ENCODE assay signal across 1 cellular context in the genomic region with DNA sequence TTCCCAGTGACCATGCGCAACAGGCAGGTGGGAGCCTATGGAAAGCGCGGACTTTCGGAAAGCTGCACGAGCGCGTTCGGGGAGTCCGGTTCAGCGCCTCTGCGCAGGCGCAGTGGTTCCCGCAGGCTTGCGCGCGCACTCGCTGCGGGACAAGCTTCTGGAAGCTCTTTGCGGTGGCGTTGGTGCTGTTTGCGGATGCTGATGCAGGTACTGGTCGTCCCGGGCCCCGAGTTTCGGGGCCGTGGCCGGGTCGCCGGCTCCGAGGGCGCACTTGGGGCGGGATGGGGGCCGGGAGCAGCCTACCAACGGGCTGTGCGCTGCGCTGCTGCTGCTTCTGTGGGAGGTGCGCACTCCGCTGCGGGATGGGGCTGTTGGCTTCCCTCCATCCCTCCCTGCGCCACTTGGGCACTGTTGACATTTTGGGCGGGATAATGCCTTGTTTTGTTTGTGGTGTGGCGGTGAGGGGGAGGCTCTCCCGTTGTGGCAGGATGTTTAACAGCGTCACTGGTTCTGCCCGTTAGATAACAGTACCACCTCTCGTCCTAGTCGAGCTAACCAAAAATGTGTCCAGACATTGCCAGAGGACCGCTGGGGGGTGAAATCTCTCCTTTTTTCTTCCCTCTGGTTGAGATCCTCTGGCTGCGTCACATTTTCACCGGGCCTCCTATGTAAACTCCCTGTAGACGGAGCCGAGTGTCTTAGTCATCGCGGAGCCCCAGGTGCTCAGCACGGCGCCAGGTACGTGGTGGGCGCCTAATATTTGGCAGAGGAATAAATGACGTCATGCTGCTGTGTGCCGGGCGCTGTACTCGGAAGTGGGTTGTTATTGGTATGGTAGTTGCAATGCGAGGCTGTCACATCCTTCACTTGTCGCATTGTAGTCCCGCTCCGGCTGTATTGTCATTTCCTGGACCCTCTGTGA.
TF ChIP-seq lines count a peak whose summit lies in the region.

Gene ZNF483, plus strand, starts transcription at position 124 of the 922 bp plus-strand sequence. CDS start 2,217 bp downstream, outside the sequence.

TF ChIP-seq in HepG2, 621 proteins besides CTCF, POLR2A, EP300 and RAD21 (continued from another document and continues in another):
- TF ChIP-seq, protein P1, sequence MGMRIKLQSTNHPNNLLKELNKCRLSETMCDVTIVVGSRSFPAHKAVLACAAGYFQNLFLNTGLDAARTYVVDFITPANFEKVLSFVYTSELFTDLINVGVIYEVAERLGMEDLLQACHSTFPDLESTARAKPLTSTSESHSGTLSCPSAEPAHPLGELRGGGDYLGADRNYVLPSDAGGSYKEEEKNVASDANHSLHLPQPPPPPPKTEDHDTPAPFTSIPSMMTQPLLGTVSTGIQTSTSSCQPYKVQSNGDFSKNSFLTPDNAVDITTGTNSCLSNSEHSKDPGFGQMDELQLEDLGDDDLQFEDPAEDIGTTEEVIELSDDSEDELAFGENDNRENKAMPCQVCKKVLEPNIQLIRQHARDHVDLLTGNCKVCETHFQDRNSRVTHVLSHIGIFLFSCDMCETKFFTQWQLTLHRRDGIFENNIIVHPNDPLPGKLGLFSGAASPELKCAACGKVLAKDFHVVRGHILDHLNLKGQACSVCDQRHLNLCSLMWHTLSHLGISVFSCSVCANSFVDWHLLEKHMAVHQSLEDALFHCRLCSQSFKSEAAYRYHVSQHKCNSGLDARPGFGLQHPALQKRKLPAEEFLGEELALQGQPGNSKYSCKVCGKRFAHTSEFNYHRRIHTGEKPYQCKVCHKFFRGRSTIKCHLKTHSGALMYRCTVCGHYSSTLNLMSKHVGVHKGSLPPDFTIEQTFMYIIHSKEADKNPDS (CRISPR knock-in tag; IDR thresholded peaks at IDR 0.05), result no peak
- TF ChIP-seq ATF7 (IDR thresholded peaks at IDR 0.05) (peak; percentile 98), ATF7 (CRISPR knock-in tag; IDR thresholded peaks at IDR 0.05) (peak; percentile 71; the same call in 1 of the 2 replicates), ZNF580 (CRISPR knock-in tag; IDR thresholded peaks at IDR 0.05; ENCODE audit: borderline replicate concordance, low read depth) (peak; percentile 48; the same call in 1 of the 2 replicates), ZSCAN12 (CRISPR knock-in tag; IDR thresholded peaks at IDR 0.05) (0 out of 2 replicates have a peak, but pooled peaks have one; percentile 47), ZNF124 (CRISPR knock-in tag; IDR thresholded peaks at IDR 0.05) (0 out of 2 replicates have a peak, but pooled peaks have one; percentile 37), PTBP1 (IDR thresholded peaks at IDR 0.05; ENCODE audit: low read depth, low read length, poor library complexity, severe bottlenecking) (no peak), ZNF350 (CRISPR knock-in tag; IDR thresholded peaks at IDR 0.05; ENCODE audit: borderline replicate concordance, low read depth) (peak; percentile 61; the same call in 1 of the 2 replicates), ZNF333 (CRISPR knock-in tag; IDR thresholded peaks at IDR 0.05; ENCODE audit: borderline replicate concordance) (peak; percentile 68; the same call in 1 of the 2 replicates), SIX1 (CRISPR knock-in tag; IDR thresholded peaks at IDR 0.05; ENCODE audit: borderline replicate concordance) (no peak), TRIM22 (IDR thresholded peaks at IDR 0.05) (no peak), KDM5A (IDR thresholded peaks at IDR 0.05; ENCODE audit: borderline replicate concordance, low read length) (no peak), LCORL (IDR thresholded peaks at IDR 0.05) (no peak), LCORL (CRISPR knock-in tag; IDR thresholded peaks at IDR 0.05) (no peak), MTF1 (CRISPR knock-in tag; IDR thresholded peaks at IDR 0.05) (no peak), ZNF232 (CRISPR knock-in tag; IDR thresholded peaks at IDR 0.05; ENCODE audit: borderline replicate concordance) (no peak), ETV6 (CRISPR knock-in tag; conservative IDR thresholded peaks at IDR 0.05) (no peak), NFYB (CRISPR knock-in tag; IDR thresholded peaks at IDR 0.05) (peak; percentile 29; the same call in 1 of the 2 replicates), ZNF761 (CRISPR knock-in tag; conservative IDR thresholded peaks at IDR 0.05) (0 out of 2 replicates have a peak, but pooled peaks have one; percentile 39), ZNF317 (CRISPR knock-in tag; IDR thresholded peaks at IDR 0.05) (no peak; the same call in 1 of the 2 replicates), SMC3 (IDR thresholded peaks at IDR 0.05; ENCODE audit: low read length) (no peak), MBD4 (IDR thresholded peaks at IDR 0.05; ENCODE audit: borderline replicate concordance, low read length) (no peak), ZBTB7A (CRISPR knock-in tag; IDR thresholded peaks at IDR 0.05) (no peak), ZNF619 (CRISPR knock-in tag; IDR thresholded peaks at IDR 0.05) (peak; percentile 88; the same call in 1 of the 2 replicates), HNRNPL (IDR thresholded peaks at IDR 0.05; ENCODE audit: low read depth, low read length) (no peak), ZNF557 (CRISPR knock-in tag; IDR thresholded peaks at IDR 0.05) (no peak), NFIC (IDR thresholded peaks at IDR 0.05; ENCODE audit: low read length) (no peak), ZNF776 (CRISPR knock-in tag; IDR thresholded peaks at IDR 0.05) (peak; percentile 55; the same call in 1 of the 2 replicates), SOX6 (IDR thresholded peaks at IDR 0.05) (no peak), SOX6 (CRISPR knock-in tag; IDR thresholded peaks at IDR 0.05) (peak; percentile 48), KLF11 (CRISPR knock-in tag; IDR thresholded peaks at IDR 0.05) (no peak), TOE1 (CRISPR knock-in tag; IDR thresholded peaks at IDR 0.05) (no peak), ZMAT3 (CRISPR knock-in tag; conservative IDR thresholded peaks at IDR 0.05) (0 out of 2 replicates have a peak, but pooled peaks have one; percentile 59), TAF1 (CRISPR knock-in tag; IDR thresholded peaks at IDR 0.05) (peak; percentile 65; the same call in 1 of the 2 replicates)
- TF ChIP-seq, protein P2, sequence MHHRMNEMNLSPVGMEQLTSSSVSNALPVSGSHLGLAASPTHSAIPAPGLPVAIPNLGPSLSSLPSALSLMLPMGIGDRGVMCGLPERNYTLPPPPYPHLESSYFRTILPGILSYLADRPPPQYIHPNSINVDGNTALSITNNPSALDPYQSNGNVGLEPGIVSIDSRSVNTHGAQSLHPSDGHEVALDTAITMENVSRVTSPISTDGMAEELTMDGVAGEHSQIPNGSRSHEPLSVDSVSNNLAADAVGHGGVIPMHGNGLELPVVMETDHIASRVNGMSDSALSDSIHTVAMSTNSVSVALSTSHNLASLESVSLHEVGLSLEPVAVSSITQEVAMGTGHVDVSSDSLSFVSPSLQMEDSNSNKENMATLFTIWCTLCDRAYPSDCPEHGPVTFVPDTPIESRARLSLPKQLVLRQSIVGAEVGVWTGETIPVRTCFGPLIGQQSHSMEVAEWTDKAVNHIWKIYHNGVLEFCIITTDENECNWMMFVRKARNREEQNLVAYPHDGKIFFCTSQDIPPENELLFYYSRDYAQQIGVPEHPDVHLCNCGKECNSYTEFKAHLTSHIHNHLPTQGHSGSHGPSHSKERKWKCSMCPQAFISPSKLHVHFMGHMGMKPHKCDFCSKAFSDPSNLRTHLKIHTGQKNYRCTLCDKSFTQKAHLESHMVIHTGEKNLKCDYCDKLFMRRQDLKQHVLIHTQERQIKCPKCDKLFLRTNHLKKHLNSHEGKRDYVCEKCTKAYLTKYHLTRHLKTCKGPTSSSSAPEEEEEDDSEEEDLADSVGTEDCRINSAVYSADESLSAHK (CRISPR knock-in tag; IDR thresholded peaks at IDR 0.05; ENCODE audit: borderline replicate concordance), result no peak
- TF ChIP-seq, protein P3, sequence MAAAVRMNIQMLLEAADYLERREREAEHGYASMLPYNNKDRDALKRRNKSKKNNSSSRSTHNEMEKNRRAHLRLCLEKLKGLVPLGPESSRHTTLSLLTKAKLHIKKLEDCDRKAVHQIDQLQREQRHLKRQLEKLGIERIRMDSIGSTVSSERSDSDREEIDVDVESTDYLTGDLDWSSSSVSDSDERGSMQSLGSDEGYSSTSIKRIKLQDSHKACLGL (CRISPR knock-in tag; IDR thresholded peaks at IDR 0.05), result peak; percentile 61; the same call in 1 of the 2 replicates
- TF ChIP-seq, protein P4, sequence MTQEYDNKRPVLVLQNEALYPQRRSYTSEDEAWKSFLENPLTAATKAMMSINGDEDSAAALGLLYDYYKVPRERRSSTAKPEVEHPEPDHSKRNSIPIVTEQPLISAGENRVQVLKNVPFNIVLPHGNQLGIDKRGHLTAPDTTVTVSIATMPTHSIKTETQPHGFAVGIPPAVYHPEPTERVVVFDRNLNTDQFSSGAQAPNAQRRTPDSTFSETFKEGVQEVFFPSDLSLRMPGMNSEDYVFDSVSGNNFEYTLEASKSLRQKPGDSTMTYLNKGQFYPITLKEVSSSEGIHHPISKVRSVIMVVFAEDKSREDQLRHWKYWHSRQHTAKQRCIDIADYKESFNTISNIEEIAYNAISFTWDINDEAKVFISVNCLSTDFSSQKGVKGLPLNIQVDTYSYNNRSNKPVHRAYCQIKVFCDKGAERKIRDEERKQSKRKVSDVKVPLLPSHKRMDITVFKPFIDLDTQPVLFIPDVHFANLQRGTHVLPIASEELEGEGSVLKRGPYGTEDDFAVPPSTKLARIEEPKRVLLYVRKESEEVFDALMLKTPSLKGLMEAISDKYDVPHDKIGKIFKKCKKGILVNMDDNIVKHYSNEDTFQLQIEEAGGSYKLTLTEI (CRISPR knock-in tag; conservative IDR thresholded peaks at IDR 0.05), result no peak
- TF ChIP-seq, protein P5, sequence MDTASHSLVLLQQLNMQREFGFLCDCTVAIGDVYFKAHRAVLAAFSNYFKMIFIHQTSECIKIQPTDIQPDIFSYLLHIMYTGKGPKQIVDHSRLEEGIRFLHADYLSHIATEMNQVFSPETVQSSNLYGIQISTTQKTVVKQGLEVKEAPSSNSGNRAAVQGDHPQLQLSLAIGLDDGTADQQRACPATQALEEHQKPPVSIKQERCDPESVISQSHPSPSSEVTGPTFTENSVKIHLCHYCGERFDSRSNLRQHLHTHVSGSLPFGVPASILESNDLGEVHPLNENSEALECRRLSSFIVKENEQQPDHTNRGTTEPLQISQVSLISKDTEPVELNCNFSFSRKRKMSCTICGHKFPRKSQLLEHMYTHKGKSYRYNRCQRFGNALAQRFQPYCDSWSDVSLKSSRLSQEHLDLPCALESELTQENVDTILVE (CRISPR knock-in tag; IDR thresholded peaks at IDR 0.05), result no peak
- TF ChIP-seq, protein P6, sequence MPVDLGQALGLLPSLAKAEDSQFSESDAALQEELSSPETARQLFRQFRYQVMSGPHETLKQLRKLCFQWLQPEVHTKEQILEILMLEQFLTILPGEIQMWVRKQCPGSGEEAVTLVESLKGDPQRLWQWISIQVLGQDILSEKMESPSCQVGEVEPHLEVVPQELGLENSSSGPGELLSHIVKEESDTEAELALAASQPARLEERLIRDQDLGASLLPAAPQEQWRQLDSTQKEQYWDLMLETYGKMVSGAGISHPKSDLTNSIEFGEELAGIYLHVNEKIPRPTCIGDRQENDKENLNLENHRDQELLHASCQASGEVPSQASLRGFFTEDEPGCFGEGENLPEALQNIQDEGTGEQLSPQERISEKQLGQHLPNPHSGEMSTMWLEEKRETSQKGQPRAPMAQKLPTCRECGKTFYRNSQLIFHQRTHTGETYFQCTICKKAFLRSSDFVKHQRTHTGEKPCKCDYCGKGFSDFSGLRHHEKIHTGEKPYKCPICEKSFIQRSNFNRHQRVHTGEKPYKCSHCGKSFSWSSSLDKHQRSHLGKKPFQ (CRISPR knock-in tag; IDR thresholded peaks at IDR 0.05; ENCODE audit: insufficient replicate concordance), result no peak
- TF ChIP-seq, protein P7, sequence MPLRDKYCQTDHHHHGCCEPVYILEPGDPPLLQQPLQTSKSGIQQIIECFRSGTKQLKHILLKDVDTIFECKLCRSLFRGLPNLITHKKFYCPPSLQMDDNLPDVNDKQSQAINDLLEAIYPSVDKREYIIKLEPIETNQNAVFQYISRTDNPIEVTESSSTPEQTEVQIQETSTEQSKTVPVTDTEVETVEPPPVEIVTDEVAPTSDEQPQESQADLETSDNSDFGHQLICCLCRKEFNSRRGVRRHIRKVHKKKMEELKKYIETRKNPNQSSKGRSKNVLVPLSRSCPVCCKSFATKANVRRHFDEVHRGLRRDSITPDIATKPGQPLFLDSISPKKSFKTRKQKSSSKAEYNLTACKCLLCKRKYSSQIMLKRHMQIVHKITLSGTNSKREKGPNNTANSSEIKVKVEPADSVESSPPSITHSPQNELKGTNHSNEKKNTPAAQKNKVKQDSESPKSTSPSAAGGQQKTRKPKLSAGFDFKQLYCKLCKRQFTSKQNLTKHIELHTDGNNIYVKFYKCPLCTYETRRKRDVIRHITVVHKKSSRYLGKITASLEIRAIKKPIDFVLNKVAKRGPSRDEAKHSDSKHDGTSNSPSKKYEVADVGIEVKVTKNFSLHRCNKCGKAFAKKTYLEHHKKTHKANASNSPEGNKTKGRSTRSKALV (CRISPR knock-in tag; IDR thresholded peaks at IDR 0.05), result peak; percentile 86; the same call in 1 of the 2 replicates
- TF ChIP-seq, protein P8, sequence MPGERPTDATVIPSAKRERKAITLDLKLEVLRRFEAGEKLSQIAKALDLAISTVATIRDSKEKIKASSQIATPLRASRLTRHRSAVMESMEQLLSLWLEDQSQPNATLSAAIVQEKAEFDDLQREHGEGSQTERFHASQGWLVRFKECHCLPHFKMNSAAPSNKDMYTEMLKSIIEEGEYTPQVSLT (CRISPR knock-in tag; IDR thresholded peaks at IDR 0.05; ENCODE audit: borderline replicate concordance, low read depth), result no peak
- TF ChIP-seq, protein P9, sequence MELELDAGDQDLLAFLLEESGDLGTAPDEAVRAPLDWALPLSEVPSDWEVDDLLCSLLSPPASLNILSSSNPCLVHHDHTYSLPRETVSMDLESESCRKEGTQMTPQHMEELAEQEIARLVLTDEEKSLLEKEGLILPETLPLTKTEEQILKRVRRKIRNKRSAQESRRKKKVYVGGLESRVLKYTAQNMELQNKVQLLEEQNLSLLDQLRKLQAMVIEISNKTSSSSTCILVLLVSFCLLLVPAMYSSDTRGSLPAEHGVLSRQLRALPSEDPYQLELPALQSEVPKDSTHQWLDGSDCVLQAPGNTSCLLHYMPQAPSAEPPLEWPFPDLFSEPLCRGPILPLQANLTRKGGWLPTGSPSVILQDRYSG (CRISPR knock-in tag; IDR thresholded peaks at IDR 0.05), result no peak
